31 cellular contexts compared by ENCODE assay signal in the genomic region with DNA sequence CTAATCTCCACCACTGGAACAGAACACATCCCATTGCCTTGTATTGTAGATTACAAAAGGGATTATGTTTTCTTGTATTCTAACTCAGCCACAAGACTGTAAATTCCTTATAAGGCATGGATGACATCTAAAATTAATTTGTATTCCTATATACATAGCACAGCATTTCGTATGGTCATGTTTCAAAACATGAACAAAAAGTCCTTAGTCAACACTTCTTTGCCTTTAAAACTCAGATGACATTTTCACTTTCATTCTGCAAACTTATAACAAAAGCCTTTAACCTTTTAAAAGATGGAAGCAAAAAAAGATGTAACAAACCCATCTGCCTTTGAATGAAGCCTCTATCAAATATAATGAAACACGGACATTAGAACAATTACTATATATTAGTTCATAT.
"Had no signal": no experiment of that assay in that cellular context is flagged by ENCODE, and none has a peak within 500 bp of the region (broad histone marks: within the 10 kb centered on the region; RNA-seq: fewer than 3 reads in every experiment).

No MANE protein-coding gene starts in this region.

- H3K27me3 ChIP-seq: ascending aorta, cardiac muscle cell had no signal

- H3K27ac ChIP-seq: ascending aorta, cardiac muscle cell, WERI-Rb-1 had no signal

- H3K4me3 ChIP-seq: ascending aorta, cardiac muscle cell had no signal

- H3K9me3 ChIP-seq: ascending aorta had no signal

- H3K4me1 ChIP-seq: ascending aorta had no signal

- H3K36me3 ChIP-seq: ascending aorta, cardiac muscle cell, WERI-Rb-1 had no signal

- ATAC-seq: activated CD4-positive, alpha-beta T cell treated with anti-CD3 and anti-CD28 coated beads for 36 hours; activated CD4-positive, CD25-positive, alpha-beta regulatory T cell treated with anti-CD3 and anti-CD28 coated beads, Interleukin-2, amount 50 U/mL, for 24 hours; activated CD8-positive, alpha-beta memory T cell treated with anti-CD3 and anti-CD28 coated beads, Interleukin-2, amount 10 ng/mL, durations not matched to agents 7 days and 5 days; activated CD8-positive, alpha-beta T cell treated with anti-CD3 and anti-CD28 coated beads, Interleukin-2, amount 10 ng/mL, durations not matched to agents 7 days and 5 days; activated naive CD8-positive, alpha-beta T cell treated with anti-CD3 and anti-CD28 coated beads, Interleukin-2, amount 50 U/mL, for 24 hours; WTC11 had no signal

- DNase-seq: activated CD4-positive, alpha-beta memory T cell treated with anti-CD3 and anti-CD28 coated beads, Interleukin-2, amount 10 ng/mL, durations not matched to agents 7 days and 5 days; activated CD4-positive, alpha-beta T cell treated with anti-CD3 and anti-CD28 coated beads for 1 hour; activated CD4-positive, alpha-beta T cell treated with anti-CD3 and anti-CD28 coated beads for 36 hours; activated CD4-positive, alpha-beta T cell treated with anti-CD3 and anti-CD28 coated beads for 48 hours; activated CD4-positive, alpha-beta T cell treated with anti-CD3 and anti-CD28 coated beads, Interleukin-2, amount 10 ng/mL, durations not matched to agents 7 days and 5 days; activated CD4-positive, alpha-beta T cell treated with anti-CD3 and anti-CD28 coated beads, Interleukin-2, amount 50 U/mL, for 48 hours; activated CD4-positive, CD25-positive, alpha-beta regulatory T cell; activated CD8-positive, alpha-beta memory T cell treated with anti-CD3 and anti-CD28 coated beads for 24 hours; activated CD8-positive, alpha-beta memory T cell treated with anti-CD3 and anti-CD28 coated beads, Interleukin-2, amount 10 ng/mL, durations not matched to agents 7 days and 5 days; activated CD8-positive, alpha-beta memory T cell treated with anti-CD3 and anti-CD28 coated beads, Interleukin-2, amount 50 U/mL, for 48 hours; activated CD8-positive, alpha-beta T cell treated with anti-CD3 and anti-CD28 coated beads, Interleukin-2, amount 10 ng/mL, durations not matched to agents 7 days and 5 days; activated effector memory CD4-positive, alpha-beta T cell treated with Interleukin-2 at 50 U/mL for 16 hours; activated gamma-delta T cell; activated naive CD4-positive, alpha-beta T cell treated with anti-CD3 and anti-CD28 coated beads, Interleukin-2, amount 10 ng/mL, durations not matched to agents 7 days and 5 days; activated naive CD4-positive, alpha-beta T cell treated with Interleukin-2 at 50 U/mL for 16 hours; activated naive CD8-positive, alpha-beta T cell treated with anti-CD3 and anti-CD28 coated beads, Interleukin-2, amount 10 ng/mL, durations not matched to agents 7 days and 5 days; activated naive CD8-positive, alpha-beta T cell treated with anti-CD3 and anti-CD28 coated beads, Interleukin-2, amount 50 U/mL, for 24 hours; activated T-cell treated with anti-CD3 and anti-CD28 coated beads, Interleukin-2, amount 50 U/mL, for 24 hours; activated T-cell treated with anti-CD3 and anti-CD28 coated beads, Interleukin-2, amount 50 U/mL, for 48 hours; amygdala; anterior cingulate cortex; caudate nucleus; cerebellar nuclear complex; T-helper 1 cell; T-helper 2 cell; T-helper 9 cell; WERI-Rb-1 had no signal
